ENCODE assay signal across 8 cellular contexts in the genomic region with DNA sequence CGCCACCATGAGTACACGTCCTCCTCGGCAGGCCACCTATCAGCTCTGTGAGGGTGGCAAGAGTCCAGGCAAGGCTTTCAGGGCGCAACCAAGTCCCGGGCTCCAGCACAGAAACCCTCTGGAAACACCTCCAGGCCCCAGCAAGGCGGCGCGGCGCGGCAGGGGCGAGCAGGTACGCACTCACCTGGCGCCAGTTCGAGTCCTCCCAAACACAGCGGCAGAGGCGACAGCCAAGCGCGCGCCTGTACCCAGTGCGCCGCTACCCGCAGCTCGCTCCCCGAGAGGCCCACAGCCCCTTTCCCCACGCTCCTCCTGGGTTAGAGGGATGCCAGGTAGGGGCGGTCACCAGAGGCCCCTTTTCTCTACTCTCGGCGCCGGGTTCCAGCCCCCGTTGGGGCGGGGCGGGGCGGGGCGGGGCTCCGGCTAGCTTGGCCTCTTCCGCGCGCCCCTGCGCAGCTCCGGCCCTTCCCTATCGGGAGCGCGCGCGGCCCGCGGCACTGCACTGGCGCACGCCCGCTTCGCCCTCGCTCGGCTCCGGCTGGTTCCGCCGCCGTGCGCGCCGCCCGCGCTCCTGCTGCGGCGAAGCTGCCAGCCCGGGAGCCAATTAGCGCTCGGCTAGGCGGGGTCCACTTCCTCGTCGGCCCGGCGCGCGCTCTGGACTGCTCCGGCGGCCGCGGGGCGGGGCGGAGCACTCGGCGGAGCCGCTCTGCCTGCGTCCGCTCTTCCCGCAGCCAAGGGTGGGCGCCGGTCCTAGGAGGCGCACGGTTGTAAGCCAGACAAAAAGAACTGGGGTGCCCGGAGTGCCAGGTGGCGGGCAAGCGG. TPM values are rescaled to one million over a fixed set of nuclear protein-coding genes. Genes with fewer than 3 reads are reported as not detected.
DNase-seq lines count a peak whose midpoint lies in the region; ATAC-seq and TF ChIP-seq lines count a peak whose summit lies in the region.

Gene NMRK1, minus strand, starts transcription at position 332 of the 822 bp plus-strand sequence. CDS start 5,040 bp downstream, outside the sequence.
Gene OSTF1, plus strand, starts transcription at position 691 of the 822 bp plus-strand sequence. CDS start 179 bp downstream, outside the sequence.

- H3K27me3 ChIP-seq in ascending aorta (no peaks in the 10 kb centered on the region), right cardiac atrium (ENCODE audit: control insufficient read depth, insufficient read depth) (no peaks in the 10 kb centered on the region), uterus (no peaks in the 10 kb centered on the region)

- peak within 1 kb of the TSS; percentile 99 for H3K4me3 Mint-ChIP-seq in T-helper 2 cell treated with Interferon-gamma antibody and Interleukin-4, amounts not matched to agents 5 μg/mL and 100 μg/mL, for 36 hours

- H3K36me3 ChIP-seq in ascending aorta (no peaks in the 10 kb centered on the region), uterus (no peaks in the 10 kb centered on the region)

- peak in 1 of 3 experiments; percentile 3 for TF ChIP-seq CTCF in ascending aorta (IDR thresholded peaks at IDR 0.05)
- peak in 3 of 4 experiments; percentile 8 to 21 (median 13) for TF ChIP-seq CTCF in uterus (IDR thresholded peaks at IDR 0.05)

- peak within 1 kb of the TSS; percentile 97 to 99 for H3K4me3 ChIP-seq in ascending aorta
- H3K4me3 ChIP-seq in right cardiac atrium (ENCODE audit: low read length) = peak within 1 kb of the TSS; percentile 97
- peak within 1 kb of the TSS; percentile 90 to 96 for H3K4me3 ChIP-seq in uterus

- no peaks in the 10 kb centered on the region for H3K9me3 ChIP-seq in ascending aorta
- H3K9me3 ChIP-seq in right cardiac atrium (ENCODE audit: control insufficient read depth, low read length) = no peaks in the 10 kb centered on the region
- H3K9me3 ChIP-seq in uterus = no peaks in the 10 kb centered on the region

- peak; percentile 70 to 93 for TF ChIP-seq POLR2A in uterus (IDR thresholded peaks at IDR 0.05)

- peaks cover 52% of the 10 kb centered on the region for H3K4me1 Mint-ChIP-seq in T-helper 2 cell treated with Interferon-gamma antibody and Interleukin-4, amounts not matched to agents 5 μg/mL and 100 μg/mL, for 36 hours (ENCODE audit: low read depth)

- peak within 1 kb of the TSS; percentile 95 for H3K27ac Mint-ChIP-seq in T-helper 2 cell treated with Interferon-gamma antibody and Interleukin-4, amounts not matched to agents 5 μg/mL and 100 μg/mL, for 36 hours

- peak within 1 kb of the TSS; percentile 92 to 96 for H3K27ac ChIP-seq in ascending aorta
- H3K27ac ChIP-seq in right cardiac atrium (ENCODE audit: low read length) = peak within 1 kb of the TSS; percentile 99
- H3K27ac ChIP-seq in uterus = peak within 1 kb of the TSS; percentile 93 to 96

- H3K4me1 ChIP-seq in ascending aorta (peaks cover 6 to 22% of the 10 kb centered on the region in 2 donors), right cardiac atrium (ENCODE audit: control insufficient read depth, insufficient read depth, low read length) (peaks cover 5% of the 10 kb centered on the region), uterus (peaks cover 0 to 9% of the 10 kb centered on the region in 2 donors)

- H3K27me3 Mint-ChIP-seq in T-helper 2 cell treated with Interferon-gamma antibody and Interleukin-4, amounts not matched to agents 5 μg/mL and 100 μg/mL, for 36 hours (ENCODE audit: low read depth) = no peaks in the 10 kb centered on the region

- WGBS in right cardiac atrium = under 1% methylated on average over 93 of the region's 93 CpGs

- peak; percentile 95 for DNase-seq in NCI-H2029 (lab: John Stamatoyannopoulos, UW)
- DNase-seq in T-helper 2 cell treated with Interferon-gamma antibody and Interleukin-4, amounts not matched to agents 5 μg/mL and 100 μg/mL, for 36 hours (ENCODE audit: low spot score) = peak; percentile 98
- peak; percentile 82 to 97 for DNase-seq in ascending aorta (ENCODE audit: low spot score in 2 of 2)
- DNase-seq in right cardiac atrium = peak; percentile 97 to 99 (median 99)
- DNase-seq in putamen (ENCODE audit: low spot score) = peak; percentile 97
- DNase-seq in uterus = peak; percentile 93 to 96

- H3K9me3 Mint-ChIP-seq in T-helper 2 cell treated with Interferon-gamma antibody and Interleukin-4, amounts not matched to agents 5 μg/mL and 100 μg/mL, for 36 hours = no peaks in the 10 kb centered on the region

- peak; percentile 62 for ATAC-seq in GM18508 (IDR thresholded peaks at IDR 0.05; ENCODE audit: insufficient read depth, unreplicated experiment)
- ATAC-seq in HG02981 (IDR thresholded peaks at IDR 0.05; ENCODE audit: unreplicated experiment) = peak; percentile 90
- ATAC-seq in right cardiac atrium = peak; percentile 96 to 97

- peaks cover 36% of the 10 kb centered on the region for H3K36me3 Mint-ChIP-seq in T-helper 2 cell treated with Interferon-gamma antibody and Interleukin-4, amounts not matched to agents 5 μg/mL and 100 μg/mL, for 36 hours (ENCODE audit: low read depth)

- intact Hi-C loops in ascending aorta (cut with DNase I) = loop anchor here (1.0 to 10.0 kb wide), 4 partner anchors 60 to 1304 kb away; partner anchors contain the start of genes C9orf40, CARNMT1, PCSK5 and RFK
- intact Hi-C loops in right cardiac atrium (cut with DNase I) = loop anchor here in 1 of 4 donors (10.0 kb wide), 1 partner anchor 917 kb away; no protein-coding TSS in a partner anchor
- intact Hi-C loops in uterus (cut with DNase I; ENCODE audit: low total_unique reads) = loop anchor here (10.0 kb wide), 1 partner anchor 133 kb away; the partner anchor contains the start of gene C9orf40

RNA-seq across cellular contexts. Expression of gene NMRK1, which starts in this region (rescaled TPM):
- total RNA-seq in ascending aorta (22.0 TPM), right cardiac atrium (10 to 100 TPM; 11.6 to 27.3 (median 21.5) TPM), uterus (10 to 100 TPM in 3 of 4 donors, 1 to 10 TPM in 1; 1.3 to 32.5 (median 15.6) TPM)
- 30.2 TPM for polyA plus RNA-seq in right cardiac atrium

RNA-seq across cellular contexts. Expression of gene OSTF1, which starts in this region (rescaled TPM):
- 25.1 TPM for total RNA-seq in ascending aorta
- 10 to 100 TPM; 26.4 to 35.2 (median 29.7) TPM for total RNA-seq in right cardiac atrium
- polyA plus RNA-seq in right cardiac atrium = 33.8 TPM
- 10 to 100 TPM in 3 of 4 donors, 1 to 10 TPM in 1; 3.3 to 54.4 (median 32.2) TPM for total RNA-seq in uterus

Comparison
In these comparisons a context has a peak if more than half of its experiments do, and no peak if none do; other contexts are left out.
1. Peak in every context shown above with its lines: DNase-seq, ATAC-seq, H3K4me3 ChIP-seq and H3K27ac ChIP-seq.